ENCODE assay signal across 13 cellular contexts in genomic region chr11:130413383-130414106, GRCh38. TPM values are rescaled to one million over a fixed set of nuclear protein-coding genes. Genes with fewer than 3 reads are reported as not detected.
DNase-seq lines count a peak whose midpoint lies in the region; ATAC-seq and TF ChIP-seq lines count a peak whose summit lies in the region.
"Had no signal": no experiment of that assay in that cellular context is flagged by ENCODE, and none has a peak within 500 bp of the region (broad histone marks: within the 10 kb centered on the region; RNA-seq: fewer than 3 reads in every experiment).

No MANE protein-coding gene starts in this region.

- no peak overlapping the region for H3K27ac Mint-ChIP-seq in activated CD8-positive, alpha-beta T cell treated with anti-CD3 and anti-CD28 coated beads for 36 hours
- no peak overlapping the region for H3K27ac Mint-ChIP-seq in activated CD8-positive, alpha-beta T cell treated with anti-CD3 and anti-CD28 coated beads, Interleukin-2, amount 10 ng/mL, durations not matched to agents 7 days and 5 days
- H3K27ac Mint-ChIP-seq: activated naive CD4-positive, alpha-beta T cell treated with anti-CD3 and anti-CD28 coated beads, Interleukin-2, amount 10 ng/mL, durations not matched to agents 7 days and 5 days; T-helper 2 cell treated with Interferon-gamma antibody and Interleukin-4, amounts not matched to agents 5 μg/mL and 100 μg/mL, for 36 hours had no signal

- peak; percentile 47 for ATAC-seq in activated CD8-positive, alpha-beta T cell treated with anti-CD3 and anti-CD28 coated beads for 36 hours
- no peak for ATAC-seq in activated CD8-positive, alpha-beta T cell treated with anti-CD3 and anti-CD28 coated beads, Interleukin-2, amount 10 ng/mL, durations not matched to agents 7 days and 5 days
- ATAC-seq in HG03196 (IDR thresholded peaks at IDR 0.05; ENCODE audit: unreplicated experiment) (no peak), HG03095 (IDR thresholded peaks at IDR 0.05; ENCODE audit: unreplicated experiment) (no peak)

- CTCF ChIA-PET in activated CD8-positive, alpha-beta T cell treated with anti-CD3 and anti-CD28 coated beads for 36 hours (lab: Charles Lee) = interaction anchor here (0.7 to 1.0 kb wide), 3 partner anchors 17 to 449 kb away, joined by 3 read pairs; no protein-coding TSS in a partner anchor
- CTCF ChIA-PET in activated CD8-positive, alpha-beta T cell treated with anti-CD3 and anti-CD28 coated beads, Interleukin-2, amount 10 ng/mL, durations not matched to agents 7 days and 5 days (lab: Charles Lee) = interaction anchor here (1.3 kb wide), 1 partner anchor 21 kb away, joined by 3 read pairs; no protein-coding TSS in a partner anchor
- CTCF ChIA-PET in RWPE1 (lab: Yijun Ruan, JAX) = interaction anchor here (1.4 kb wide), 1 partner anchor 15 kb away, joined by 4 read pairs; the partner anchor contains the start of gene ADAMTS8

- H3K27me3 Mint-ChIP-seq in activated CD8-positive, alpha-beta T cell treated with anti-CD3 and anti-CD28 coated beads for 36 hours = no peaks in the 10 kb centered on the region
- H3K27me3 Mint-ChIP-seq in activated CD8-positive, alpha-beta T cell treated with anti-CD3 and anti-CD28 coated beads, Interleukin-2, amount 10 ng/mL, durations not matched to agents 7 days and 5 days (ENCODE audit: low read depth) = peaks cover 12% of the 10 kb centered on the region

- H3K4me3 ChIP-seq in fibroblast of pulmonary artery (replicated peaks; ENCODE audit: low read depth, low read length) = no peak overlapping the region
- H3K4me3 ChIP-seq: BLaER1 treated with 17β-estradiol and CSF1 and Interleukin-3, amounts not matched to agents 10 nM and 100 nM had no signal

- no peak for TF ChIP-seq CTCF in activated CD8-positive, alpha-beta T cell treated with anti-CD3 and anti-CD28 coated beads for 36 hours (IDR thresholded peaks at IDR 0.05)
- no peak for TF ChIP-seq CTCF in RWPE1 (conservative IDR thresholded peaks at IDR 0.05; ENCODE audit: low read depth)
- TF ChIP-seq CTCF in fibroblast of pulmonary artery (IDR thresholded peaks at IDR 0.05; ENCODE audit: low read length, missing control alignments) = no peak

- H3K36me3 Mint-ChIP-seq in activated CD8-positive, alpha-beta T cell treated with anti-CD3 and anti-CD28 coated beads for 36 hours (ENCODE audit: low read depth) = no peaks in the 10 kb centered on the region
- no peaks in the 10 kb centered on the region for H3K36me3 Mint-ChIP-seq in activated CD8-positive, alpha-beta T cell treated with anti-CD3 and anti-CD28 coated beads, Interleukin-2, amount 10 ng/mL, durations not matched to agents 7 days and 5 days (ENCODE audit: low read depth)
- H3K36me3 Mint-ChIP-seq: activated naive CD4-positive, alpha-beta T cell treated with anti-CD3 and anti-CD28 coated beads, Interleukin-2, amount 10 ng/mL, durations not matched to agents 7 days and 5 days had no signal

- intact Hi-C loops in activated CD8-positive, alpha-beta T cell treated with anti-CD3 and anti-CD28 coated beads for 36 hours (cut with micrococcal nuclease) = no loop called here

- no peaks in the 10 kb centered on the region for H3K4me1 Mint-ChIP-seq in activated CD8-positive, alpha-beta T cell treated with anti-CD3 and anti-CD28 coated beads for 36 hours (ENCODE audit: low read depth)
- H3K4me1 Mint-ChIP-seq in activated CD8-positive, alpha-beta T cell treated with anti-CD3 and anti-CD28 coated beads, Interleukin-2, amount 10 ng/mL, durations not matched to agents 7 days and 5 days (ENCODE audit: low read depth) = peaks cover 3% of the 10 kb centered on the region
- H3K4me1 Mint-ChIP-seq: activated naive CD4-positive, alpha-beta T cell treated with anti-CD3 and anti-CD28 coated beads, Interleukin-2, amount 10 ng/mL, durations not matched to agents 7 days and 5 days had no signal

- DNase-seq in activated CD8-positive, alpha-beta T cell treated with anti-CD3 and anti-CD28 coated beads for 36 hours = no peak
- DNase-seq in activated CD8-positive, alpha-beta T cell treated with anti-CD3 and anti-CD28 coated beads, Interleukin-2, amount 10 ng/mL, durations not matched to agents 7 days and 5 days = no peak
- DNase-seq in RWPE1 (ENCODE audit: low spot score) (peak; percentile 86), fibroblast of pulmonary artery (ENCODE audit: low read depth) (peak; percentile 56), stromal cell of bone marrow (ENCODE audit: low read depth) (peak; percentile 94), NCI-H1930 (lab: John Stamatoyannopoulos, UW) (no peak)
- DNase-seq: activated naive CD4-positive, alpha-beta T cell treated with anti-CD3 and anti-CD28 coated beads, Interleukin-2, amount 10 ng/mL, durations not matched to agents 7 days and 5 days; NCI-H510A treated with DMSO at 0.1 percent for 48 hours; stimulated activated CD4-positive, alpha-beta T cell treated with anti-CD3 and anti-CD28 coated beads, Interleukin-4, amount 100 ng/mL, for 1 hour had no signal

- POLR2A ChIA-PET in activated CD8-positive, alpha-beta T cell treated with anti-CD3 and anti-CD28 coated beads for 36 hours (lab: Charles Lee) = no interaction called here
- POLR2A ChIA-PET in activated CD8-positive, alpha-beta T cell treated with anti-CD3 and anti-CD28 coated beads, Interleukin-2, amount 10 ng/mL, durations not matched to agents 7 days and 5 days (lab: Charles Lee) = no interaction called here
- POLR2A ChIA-PET in RWPE1 (lab: Yijun Ruan, JAX; ENCODE audit: low non-redundant PET) = no interaction called here

- peak overlapping the region; percentile 55 for H3K27ac ChIP-seq in RWPE1
- H3K27ac ChIP-seq: BLaER1 treated with 17β-estradiol and CSF1 and Interleukin-3, amounts not matched to agents 10 nM and 100 nM had no signal

- no peak overlapping the region for H3K4me3 Mint-ChIP-seq in activated CD8-positive, alpha-beta T cell treated with anti-CD3 and anti-CD28 coated beads for 36 hours
- H3K4me3 Mint-ChIP-seq in activated CD8-positive, alpha-beta T cell treated with anti-CD3 and anti-CD28 coated beads, Interleukin-2, amount 10 ng/mL, durations not matched to agents 7 days and 5 days = no peak overlapping the region
- H3K4me3 Mint-ChIP-seq: activated naive CD4-positive, alpha-beta T cell treated with anti-CD3 and anti-CD28 coated beads, Interleukin-2, amount 10 ng/mL, durations not matched to agents 7 days and 5 days; T-helper 2 cell treated with Interferon-gamma antibody and Interleukin-4, amounts not matched to agents 5 μg/mL and 100 μg/mL, for 36 hours had no signal

- H3K9me3 Mint-ChIP-seq in activated CD8-positive, alpha-beta T cell treated with anti-CD3 and anti-CD28 coated beads for 36 hours = no peaks in the 10 kb centered on the region
- no peaks in the 10 kb centered on the region for H3K9me3 Mint-ChIP-seq in activated CD8-positive, alpha-beta T cell treated with anti-CD3 and anti-CD28 coated beads, Interleukin-2, amount 10 ng/mL, durations not matched to agents 7 days and 5 days (ENCODE audit: insufficient read depth)
- H3K9me3 Mint-ChIP-seq: activated naive CD4-positive, alpha-beta T cell treated with anti-CD3 and anti-CD28 coated beads, Interleukin-2, amount 10 ng/mL, durations not matched to agents 7 days and 5 days; T-helper 2 cell treated with Interferon-gamma antibody and Interleukin-4, amounts not matched to agents 5 μg/mL and 100 μg/mL, for 36 hours had no signal

RNA-seq across cellular contexts. Expression of gene ADAMTS8, which starts 14.9 kb away (rescaled TPM):
- total RNA-seq in activated CD8-positive, alpha-beta T cell treated with anti-CD3 and anti-CD28 coated beads for 36 hours = not detected
- not detected for total RNA-seq in activated CD8-positive, alpha-beta T cell treated with anti-CD3 and anti-CD28 coated beads, Interleukin-2, amount 10 ng/mL, durations not matched to agents 7 days and 5 days

RNA-seq across cellular contexts. Expression of gene ADAMTS15, which starts 34.9 kb away (rescaled TPM):
- not detected for total RNA-seq in activated CD8-positive, alpha-beta T cell treated with anti-CD3 and anti-CD28 coated beads for 36 hours
- under 1 TPM; 0.05 to 0.08 TPM for total RNA-seq in activated CD8-positive, alpha-beta T cell treated with anti-CD3 and anti-CD28 coated beads, Interleukin-2, amount 10 ng/mL, durations not matched to agents 7 days and 5 days

Comparison
In these comparisons a context has a peak if more than half of its experiments do, and no peak if none do; other contexts are left out.
1. DNase-seq: peak in RWPE1 (single experiment), fibroblast of pulmonary artery (single experiment) and stromal cell of bone marrow (single experiment); none in activated CD8-positive, alpha-beta T cell treated with anti-CD3 and anti-CD28 coated beads for 36 hours (single experiment), activated CD8-positive, alpha-beta T cell treated with anti-CD3 and anti-CD28 coated beads, Interleukin-2, amount 10 ng/mL, durations not matched to agents 7 days and 5 days (single experiment) and NCI-H1930 (0 of 2).